Comparison of ENCODE assay signal across 1 cellular context in genomic region chr15:99537344-99537743, GRCh38.
TF ChIP-seq lines count a peak whose summit lies in the region.

No MANE protein-coding gene starts in this region.

TF ChIP-seq in SK-N-SH treated with all-trans-retinoic acid at 6 μM for 48 hours, 23 proteins besides CTCF, POLR2A, EP300 and RAD21 (continued from another document):
- TF ChIP-seq TOX (CRISPR knock-in tag; IDR thresholded peaks at IDR 0.05; ENCODE audit: borderline replicate concordance) = no peak
- TF ChIP-seq TCF4 (CRISPR knock-in tag; IDR thresholded peaks at IDR 0.05; ENCODE audit: borderline replicate concordance) = no peak
- no peak for TF ChIP-seq GLIS3 (CRISPR knock-in tag; IDR thresholded peaks at IDR 0.05)
- TF ChIP-seq ZFP30 (CRISPR knock-in tag; IDR thresholded peaks at IDR 0.05) = no peak
- no peak for TF ChIP-seq ISL1 (CRISPR knock-in tag; IDR thresholded peaks at IDR 0.05)
- TF ChIP-seq, protein P1, sequence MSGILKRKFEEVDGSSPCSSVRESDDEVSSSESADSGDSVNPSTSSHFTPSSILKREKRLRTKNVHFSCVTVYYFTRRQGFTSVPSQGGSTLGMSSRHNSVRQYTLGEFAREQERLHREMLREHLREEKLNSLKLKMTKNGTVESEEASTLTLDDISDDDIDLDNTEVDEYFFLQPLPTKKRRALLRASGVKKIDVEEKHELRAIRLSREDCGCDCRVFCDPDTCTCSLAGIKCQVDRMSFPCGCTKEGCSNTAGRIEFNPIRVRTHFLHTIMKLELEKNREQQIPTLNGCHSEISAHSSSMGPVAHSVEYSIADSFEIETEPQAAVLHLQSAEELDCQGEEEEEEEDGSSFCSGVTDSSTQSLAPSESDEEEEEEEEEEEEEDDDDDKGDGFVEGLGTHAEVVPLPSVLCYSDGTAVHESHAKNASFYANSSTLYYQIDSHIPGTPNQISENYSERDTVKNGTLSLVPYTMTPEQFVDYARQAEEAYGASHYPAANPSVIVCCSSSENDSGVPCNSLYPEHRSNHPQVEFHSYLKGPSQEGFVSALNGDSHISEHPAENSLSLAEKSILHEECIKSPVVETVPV (CRISPR knock-in tag; IDR thresholded peaks at IDR 0.05) = no peak
